9 cellular contexts compared by ENCODE assay signal in the genomic region with DNA sequence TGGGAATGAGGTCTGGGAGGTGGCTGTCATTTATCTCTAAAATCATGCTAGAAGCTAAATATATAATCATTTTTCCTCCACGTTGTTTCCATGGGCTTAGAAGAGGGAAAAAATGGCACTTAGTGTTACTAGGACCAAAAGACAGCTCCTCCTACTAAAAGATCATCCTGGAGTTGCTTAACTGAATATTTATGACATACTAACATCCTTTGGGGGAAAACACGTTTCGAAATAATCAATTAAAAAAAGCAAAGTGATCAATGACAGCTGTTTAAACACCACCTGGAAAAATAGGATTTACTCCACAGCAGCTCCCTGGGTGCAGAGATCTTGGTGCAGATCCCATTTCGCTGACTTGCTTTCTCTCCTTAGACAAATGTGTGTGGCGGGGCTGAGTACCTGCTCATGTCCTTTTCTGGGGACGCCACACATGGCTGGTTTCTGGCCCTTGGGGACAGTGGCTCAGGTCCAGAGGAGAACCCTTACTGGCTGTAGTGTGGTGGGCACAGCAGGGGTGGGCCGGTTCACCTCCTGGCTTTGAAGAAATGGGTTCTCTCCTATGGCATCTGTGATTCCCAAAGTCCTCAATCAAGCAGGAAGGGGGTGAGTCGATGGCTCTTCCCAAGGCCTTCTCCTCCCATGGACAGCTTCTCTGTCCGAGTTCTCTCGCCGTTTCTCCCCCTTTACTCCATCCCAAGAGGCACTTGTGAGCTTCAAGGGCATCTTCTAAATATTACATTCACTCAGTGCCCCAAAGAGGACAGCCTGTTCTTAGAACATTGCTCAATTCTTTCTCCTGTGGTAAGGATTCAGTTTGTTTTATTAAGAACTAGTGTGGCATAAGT.
DNase-seq lines count a peak whose midpoint lies in the region; ATAC-seq, FAIRE-seq and TF ChIP-seq lines count a peak whose summit lies in the region.
"Had no signal": no experiment of that assay in that cellular context is flagged by ENCODE, and none has a peak within 500 bp of the region (broad histone marks: within the 10 kb centered on the region; RNA-seq: fewer than 3 reads in every experiment).

No MANE protein-coding gene starts in this region.

- H3K27me3 ChIP-seq in K562 (ENCODE audit: control insufficient read depth in 2 of 2, insufficient read depth in 2 of 2, low read length in 2 of 2) (no peaks in the 10 kb centered on the region), left lung (no peaks in the 10 kb centered on the region)

- DNase-seq in RWPE1 (ENCODE audit: low spot score) = no peak
- DNase-seq in K562 (ENCODE audit: extremely low read depth in 1 of 4, low spot score in 3 of 4) = no peak
- no peak for DNase-seq in left lung
- no peak for DNase-seq in HEK293T (ENCODE audit: extremely low spot score)
- DNase-seq in NCI-H226 = no peak
- DNase-seq: central memory CD4-positive, alpha-beta T cell; left colon had no signal

- FAIRE-seq in K562 (lab: Jason Lieb, UNC) = no peak

- H3K79me2 ChIP-seq in K562 (ENCODE audit: control insufficient read depth, insufficient read depth, low read length) = no peaks in the 10 kb centered on the region

- H3K9me3 ChIP-seq in K562 (replicated peaks; ENCODE audit: control insufficient read depth, insufficient read depth, low read depth, low read length) = no peaks in the 10 kb centered on the region
- H3K9me3 ChIP-seq in left lung = no peaks in the 10 kb centered on the region

- no peak for TF ChIP-seq RAD21 in K562 (CRISPR knock-in tag; conservative IDR thresholded peaks at IDR 0.05 in 1 of 2, IDR thresholded peaks at IDR 0.05 in 1 of 2)

- no peak for ATAC-seq in K562
- ATAC-seq in left lung = peak; percentile 47
- no peak for ATAC-seq in GM19395 (IDR thresholded peaks at IDR 0.05; ENCODE audit: unreplicated experiment)
- ATAC-seq: left colon had no signal

- H3K4me3 ChIP-seq in K562 (no peak overlapping the region), left lung (no peak overlapping the region)

- H2AFZ ChIP-seq in K562 (ENCODE audit: low read depth, low read length) = no peak overlapping the region

- BruUV-seq in K562 (replicated peaks; lab: Mats Ljungman, UMichigan) = no TSS peak

- H3K36me3 ChIP-seq in K562 (ENCODE audit: control insufficient read depth, insufficient read depth, low read length) (no peaks in the 10 kb centered on the region; the same call in 2 of the 3 replicates), left lung (peaks cover 0 to 54% of the 10 kb centered on the region in 2 donors)

- no peak overlapping the region for H3K9ac ChIP-seq in K562 (ENCODE audit: insufficient read depth in 1 of 2, low read depth in 2 of 2, low read length in 2 of 2)

- H3K9me1 ChIP-seq in K562 (ENCODE audit: control insufficient read depth, insufficient read depth, low read length) = no peaks in the 10 kb centered on the region

- WGBS in K562 (ENCODE audit: insufficient coverage, low coverage, missing lambda C conversion rate) = 63% methylated on average over 11 of the region's 11 CpGs

- H3K4me1 ChIP-seq in K562 (replicated peaks in 1 of 2; ENCODE audit: control insufficient read depth in 2 of 2, insufficient read depth in 2 of 2, low read length in 2 of 2) = peaks cover 10 to 11% of the 10 kb centered on the region in 2 experiments
- peaks cover 59 to 92% of the 10 kb centered on the region in 2 donors for H3K4me1 ChIP-seq in left lung

- intact Hi-C loops in K562 (cut with micrococcal nuclease) (no loop called here), left lung (cut with DNase I) (loop anchor here in 1 of 2 donors (10.0 kb wide), 1 partner anchor 124 kb away; no protein-coding TSS in a partner anchor)

- POLR2A ChIA-PET in RWPE1 (lab: Yijun Ruan, JAX; ENCODE audit: low non-redundant PET) = no interaction called here
- POLR2A ChIA-PET in K562 (lab: Yijun Ruan, JAX) = interaction anchor here (0.5 to 0.6 kb wide), 2 partner anchors 98 to 217 kb away, joined by 3 read pairs; no protein-coding TSS in a partner anchor
- POLR2A ChIA-PET in HEK293T (lab: Yijun Ruan, JAX) = no interaction called here

- H4K20me1 ChIP-seq in K562 (replicated peaks; ENCODE audit: control insufficient read depth, insufficient read depth, low read length) = 0 out of 2 replicates have a peak, but pooled peaks cover 4% of the 10 kb centered on the region

- TF ChIP-seq POLR2A in K562 (conservative IDR thresholded peaks at IDR 0.05) = no peak

- TF ChIP-seq EP300 in K562 (IDR thresholded peaks at IDR 0.05; ENCODE audit: low read length) = no peak

- no peak overlapping the region for H3K4me2 ChIP-seq in K562 (ENCODE audit: insufficient read depth, low read length)

- TF ChIP-seq CTCF in RWPE1 (conservative IDR thresholded peaks at IDR 0.05; ENCODE audit: low read depth) (no peak), K562 (IDR thresholded peaks at IDR 0.05 in 2 of 3, conservative IDR thresholded peaks at IDR 0.05 in 1 of 3; ENCODE audit: insufficient read depth in 2 of 3, low read depth in 1 of 3, low read length in 3 of 3) (no peak), left lung (IDR thresholded peaks at IDR 0.05) (no peak)

- H3K27ac ChIP-seq in RWPE1 (peak overlapping the region; percentile 98), K562 (ENCODE audit: extremely low read depth, low read depth, low read length) (no peak overlapping the region), left lung (peak overlapping the region; percentile 78 to 92), temporal lobe (ENCODE audit: low read depth, low read length) (peak overlapping the region; percentile 58)

- in situ Hi-C loops in K562 (cut with MboI) = no loop called here

- CTCF ChIA-PET in RWPE1 (lab: Yijun Ruan, JAX) (interaction anchor here (0.6 to 1.2 kb wide), 3 partner anchors 117 to 643 kb away, joined by 3 to 4 read pairs (median 4); no protein-coding TSS in a partner anchor), K562 (lab: Yijun Ruan, JAX; ENCODE audit: low intra/inter-chr PET ratio) (no interaction called here), HEK293T (lab: Yijun Ruan, JAX) (interaction anchor here (0.6 to 1.2 kb wide), 2 partner anchors 10 to 90 kb away, joined by 5 to 6 read pairs; no protein-coding TSS in a partner anchor)

TF ChIP-seq in K562, 482 proteins besides CTCF, POLR2A, EP300 and RAD21:
- TF ChIP-seq, protein P1, sequence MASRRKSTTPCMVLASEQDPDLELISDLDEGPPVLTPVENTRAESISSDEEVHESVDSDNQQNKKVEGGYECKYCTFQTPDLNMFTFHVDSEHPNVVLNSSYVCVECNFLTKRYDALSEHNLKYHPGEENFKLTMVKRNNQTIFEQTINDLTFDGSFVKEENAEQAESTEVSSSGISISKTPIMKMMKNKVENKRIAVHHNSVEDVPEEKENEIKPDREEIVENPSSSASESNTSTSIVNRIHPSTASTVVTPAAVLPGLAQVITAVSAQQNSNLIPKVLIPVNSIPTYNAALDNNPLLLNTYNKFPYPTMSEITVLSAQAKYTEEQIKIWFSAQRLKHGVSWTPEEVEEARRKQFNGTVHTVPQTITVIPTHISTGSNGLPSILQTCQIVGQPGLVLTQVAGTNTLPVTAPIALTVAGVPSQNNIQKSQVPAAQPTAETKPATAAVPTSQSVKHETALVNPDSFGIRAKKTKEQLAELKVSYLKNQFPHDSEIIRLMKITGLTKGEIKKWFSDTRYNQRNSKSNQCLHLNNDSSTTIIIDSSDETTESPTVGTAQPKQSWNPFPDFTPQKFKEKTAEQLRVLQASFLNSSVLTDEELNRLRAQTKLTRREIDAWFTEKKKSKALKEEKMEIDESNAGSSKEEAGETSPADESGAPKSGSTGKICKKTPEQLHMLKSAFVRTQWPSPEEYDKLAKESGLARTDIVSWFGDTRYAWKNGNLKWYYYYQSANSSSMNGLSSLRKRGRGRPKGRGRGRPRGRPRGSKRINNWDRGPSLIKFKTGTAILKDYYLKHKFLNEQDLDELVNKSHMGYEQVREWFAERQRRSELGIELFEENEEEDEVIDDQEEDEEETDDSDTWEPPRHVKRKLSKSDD (conservative IDR thresholded peaks at IDR 0.05; ENCODE audit: low read length) = no peak
- TF ChIP-seq MAFG (tag; conservative IDR thresholded peaks at IDR 0.05) = 0 out of 2 replicates have a peak, but pooled peaks have one; percentile 8

TF ChIP-seq in HEK293T, 16 proteins besides CTCF, POLR2A, EP300 and RAD21:
- no peak for TF ChIP-seq NFRKB (IDR thresholded peaks at IDR 0.05)
- no peak for TF ChIP-seq SUZ12 (IDR thresholded peaks at IDR 0.05)
- no peak for TF ChIP-seq FOXK2 (IDR thresholded peaks at IDR 0.05)
- TF ChIP-seq TARDBP (IDR thresholded peaks at IDR 0.05) = no peak
- no peak for TF ChIP-seq FOXA1 (IDR thresholded peaks at IDR 0.05)
- no peak for TF ChIP-seq FOXM1 (IDR thresholded peaks at IDR 0.05; ENCODE audit: borderline replicate concordance)
- no peak for TF ChIP-seq ELF4 (IDR thresholded peaks at IDR 0.05)
- no peak for TF ChIP-seq ZNF384 (IDR thresholded peaks at IDR 0.05)
- no peak for TF ChIP-seq BHLHE40 (IDR thresholded peaks at IDR 0.05; ENCODE audit: borderline replicate concordance)
- TF ChIP-seq HDGF (IDR thresholded peaks at IDR 0.05; ENCODE audit: borderline replicate concordance) = no peak
- TF ChIP-seq L3MBTL2 (conservative IDR thresholded peaks at IDR 0.05) = no peak
- TF ChIP-seq ARNT (IDR thresholded peaks at IDR 0.05) = no peak
- TF ChIP-seq LEF1 (IDR thresholded peaks at IDR 0.05; ENCODE audit: borderline replicate concordance) = no peak
- TF ChIP-seq, protein P2, sequence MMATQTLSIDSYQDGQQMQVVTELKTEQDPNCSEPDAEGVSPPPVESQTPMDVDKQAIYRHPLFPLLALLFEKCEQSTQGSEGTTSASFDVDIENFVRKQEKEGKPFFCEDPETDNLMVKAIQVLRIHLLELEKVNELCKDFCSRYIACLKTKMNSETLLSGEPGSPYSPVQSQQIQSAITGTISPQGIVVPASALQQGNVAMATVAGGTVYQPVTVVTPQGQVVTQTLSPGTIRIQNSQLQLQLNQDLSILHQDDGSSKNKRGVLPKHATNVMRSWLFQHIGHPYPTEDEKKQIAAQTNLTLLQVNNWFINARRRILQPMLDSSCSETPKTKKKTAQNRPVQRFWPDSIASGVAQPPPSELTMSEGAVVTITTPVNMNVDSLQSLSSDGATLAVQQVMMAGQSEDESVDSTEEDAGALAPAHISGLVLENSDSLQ (IDR thresholded peaks at IDR 0.05) = no peak
- TF ChIP-seq CTBP1 (IDR thresholded peaks at IDR 0.05; ENCODE audit: borderline replicate concordance) = no peak
- TF ChIP-seq SP1 (IDR thresholded peaks at IDR 0.05) = no peak
